18 cellular contexts compared by ENCODE assay signal in the genomic region with DNA sequence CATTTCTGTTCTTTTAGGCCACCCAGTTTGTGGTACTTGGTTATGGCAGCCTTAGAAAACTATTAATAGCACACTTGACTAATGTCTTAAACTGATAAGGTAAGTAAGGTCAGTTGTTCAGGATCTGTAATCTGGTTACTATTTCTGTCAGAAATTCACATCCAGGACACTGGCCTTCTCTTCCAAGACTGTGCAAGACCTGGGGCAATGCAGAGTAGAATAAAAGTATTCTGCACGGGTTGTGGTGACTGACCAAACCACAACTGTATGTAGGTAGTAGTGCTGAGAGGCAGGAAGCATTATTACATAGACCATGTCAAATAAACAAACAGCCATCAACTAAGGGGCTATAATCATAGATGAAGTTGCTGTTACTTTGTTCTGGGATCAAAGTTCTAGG. TPM values are rescaled to one million over a fixed set of nuclear protein-coding genes. Genes with fewer than 3 reads are reported as not detected.
DNase-seq lines count a peak whose midpoint lies in the region; ATAC-seq and TF ChIP-seq lines count a peak whose summit lies in the region.
"Had no signal": no experiment of that assay in that cellular context is flagged by ENCODE, and none has a peak within 500 bp of the region (broad histone marks: within the 10 kb centered on the region; RNA-seq: fewer than 3 reads in every experiment).

No MANE protein-coding gene starts in this region.

- ATAC-seq in Right ventricle myocardium superior (ENCODE audit: poor library complexity) = peak; percentile 36
- no peak for ATAC-seq in right cardiac atrium
- peak; percentile 50 for ATAC-seq in HG03378 (IDR thresholded peaks at IDR 0.05; ENCODE audit: unreplicated experiment)

- H3K9ac ChIP-seq in trophoblast cell (ENCODE audit: low read length) (no peak overlapping the region), SK-N-SH (no peak overlapping the region)
- H3K9ac ChIP-seq: BLaER1 had no signal

- no peak overlapping the region for H2BK120ac ChIP-seq in trophoblast cell (ENCODE audit: insufficient read depth, low read length, poor library complexity)

- H3K4me2 ChIP-seq in trophoblast cell (ENCODE audit: low read length) (no peak overlapping the region), SK-N-SH (no peak overlapping the region)
- H3K4me2 ChIP-seq: BLaER1 had no signal

- H3K9me3 Mint-ChIP-seq in glutamatergic neuron (ENCODE audit: unreplicated experiment) = no peaks in the 10 kb centered on the region

- H3K79me1 ChIP-seq in trophoblast cell (ENCODE audit: low read length) = peaks cover 2% of the 10 kb centered on the region

- H3K36me3 ChIP-seq in trophoblast cell (ENCODE audit: control insufficient read depth in 1 of 2, insufficient read depth in 2 of 2, low read length in 2 of 2) (no peaks in the 10 kb centered on the region), SK-N-SH (replicated peaks in 1 of 2; ENCODE audit: control insufficient read depth in 1 of 2, insufficient read depth in 2 of 2, low read length in 1 of 2) (peaks cover 0 to 3% of the 10 kb centered on the region in 2 experiments)
- H3K36me3 ChIP-seq: BLaER1, SJCRH30 had no signal

- H3K27me3 Mint-ChIP-seq in glutamatergic neuron (ENCODE audit: unreplicated experiment) = no peaks in the 10 kb centered on the region
- H3K27me3 Mint-ChIP-seq: CD8-positive, alpha-beta memory T cell had no signal

- no peak overlapping the region for H3K18ac ChIP-seq in trophoblast cell (ENCODE audit: low read length)

- TF ChIP-seq CTCF in glutamatergic neuron (IDR thresholded peaks at IDR 0.05; ENCODE audit: partially characterized antibody, unreplicated experiment) = no peak
- no peak for TF ChIP-seq CTCF in SK-N-SH (IDR thresholded peaks at IDR 0.05)

- H3K9me2 ChIP-seq in SK-N-SH = no peaks in the 10 kb centered on the region

- no peaks in the 10 kb centered on the region for H3K36me3 Mint-ChIP-seq in glutamatergic neuron (ENCODE audit: unreplicated experiment)

- intact Hi-C loops in Right ventricle myocardium superior (cut with DNase I) (no loop called here), right cardiac atrium (cut with DNase I) (no loop called here)

- DNase-seq in Right ventricle myocardium superior (no peak), right cardiac atrium (no peak), amniotic epithelial cell (ENCODE audit: low read depth) (peak; percentile 40), trophoblast cell (no peak), glutamatergic neuron (no peak), SK-N-SH (no peak)
- no peak for DNase-seq in stimulated activated CD4-positive, alpha-beta T cell treated with anti-CD3 and anti-CD28 coated beads, Interleukin-2, amount 100 ng/mL, for 24 hours
- DNase-seq: 8988T; CD8-positive, alpha-beta memory T cell; DMS 273 treated with DMSO at 0.1 percent for 48 hours; KG1; MG63; NCI-H1092 treated with DMSO at 0.1 percent for 48 hours; NCI-H1694 treated with DMSO at 0.1 percent for 48 hours; NCI-H774 had no signal

- H3K27ac ChIP-seq in right cardiac atrium (ENCODE audit: low read length) (no peak overlapping the region), trophoblast cell (ENCODE audit: low read depth, low read length) (peak overlapping the region; percentile 37), SK-N-SH (ENCODE audit: low read depth in 2 of 2, low read length in 1 of 2) (no peak overlapping the region)
- H3K27ac ChIP-seq: BLaER1, SJCRH30 had no signal

- no peak overlapping the region for H4K12ac ChIP-seq in trophoblast cell (ENCODE audit: low read depth, low read length)

- H3K4me1 ChIP-seq in right cardiac atrium (ENCODE audit: control insufficient read depth, insufficient read depth, low read length) (peaks cover 2% of the 10 kb centered on the region), trophoblast cell (ENCODE audit: control insufficient read depth in 1 of 2, insufficient read depth in 2 of 2, low read length in 2 of 2) (peaks cover 2 to 5% of the 10 kb centered on the region in 2 experiments), SK-N-SH (ENCODE audit: control insufficient read depth in 1 of 2, insufficient read depth in 2 of 2, low read depth in 1 of 2, low read length in 1 of 2) (no peaks in the 10 kb centered on the region)
- H3K4me1 ChIP-seq: BLaER1 had no signal

- H3K4me3 ChIP-seq in right cardiac atrium (ENCODE audit: low read length) = no peak overlapping the region
- H3K4me3 ChIP-seq in trophoblast cell (ENCODE audit: low read depth, low read length) = no peak overlapping the region
- H3K4me3 ChIP-seq in SK-N-SH (ENCODE audit: low read depth in 2 of 2, low read length in 1 of 2) = no peak overlapping the region
- H3K4me3 ChIP-seq: BLaER1, MG63, SJCRH30 had no signal

- H2AFZ ChIP-seq in trophoblast cell (ENCODE audit: insufficient read depth, low read length, poor library complexity) (no peak overlapping the region), SK-N-SH (ENCODE audit: low read depth) (no peak overlapping the region)

- TF ChIP-seq EP300 in SK-N-SH (IDR thresholded peaks at IDR 0.05; ENCODE audit: borderline replicate concordance in 1 of 2, low read depth in 1 of 2, low read length in 1 of 2) = no peak

- H3K9me3 ChIP-seq in right cardiac atrium (ENCODE audit: control insufficient read depth, low read length) = no peaks in the 10 kb centered on the region
- H3K9me3 ChIP-seq in trophoblast cell (ENCODE audit: insufficient read depth, low read depth, low read length) = no peaks in the 10 kb centered on the region
- no peaks in the 10 kb centered on the region; the same call in 1 of the 2 replicates for H3K9me3 ChIP-seq in SK-N-SH
- H3K9me3 ChIP-seq: SJCRH30 had no signal

- H3K4me1 Mint-ChIP-seq in glutamatergic neuron (ENCODE audit: low read depth, unreplicated experiment) = no peaks in the 10 kb centered on the region

- H2BK5ac ChIP-seq in trophoblast cell (ENCODE audit: low read depth, low read length, poor library complexity) = no peak overlapping the region

- no peak for TF ChIP-seq RAD21 in SK-N-SH (IDR thresholded peaks at IDR 0.05; ENCODE audit: low read length)

- CTCF ChIA-PET in SK-N-SH (lab: Yijun Ruan, JAX) = no interaction called here

- H3K27me3 ChIP-seq in right cardiac atrium (ENCODE audit: control insufficient read depth, insufficient read depth) (no peaks in the 10 kb centered on the region), trophoblast cell (ENCODE audit: insufficient read depth, low read length) (no peaks in the 10 kb centered on the region), SK-N-SH (ENCODE audit: insufficient read depth) (no peaks in the 10 kb centered on the region)
- H3K27me3 ChIP-seq: BLaER1, MG63, SJCRH30 had no signal

- no peaks in the 10 kb centered on the region for H3F3A ChIP-seq in SK-N-SH (replicated peaks; ENCODE audit: insufficient read depth)

- no peak overlapping the region for H3K27ac Mint-ChIP-seq in glutamatergic neuron (ENCODE audit: unreplicated experiment)

- WGBS in right cardiac atrium = 83% methylated on average over 1 of the region's 1 CpG
- no CpG with 5 or more reads among the region's 1 CpG for WGBS in trophoblast cell (ENCODE audit: extremely low coverage, insufficient coverage, insufficient read length)
- 93% methylated on average over 1 of the region's 1 CpG for WGBS in SK-N-SH (ENCODE audit: low lambda C conversion rate)

- peak overlapping the region; percentile 89 for H2BK12ac ChIP-seq in trophoblast cell (ENCODE audit: low read length)

- H3K23ac ChIP-seq in trophoblast cell (ENCODE audit: low read length) = no peak overlapping the region

- no peak overlapping the region for H3K14ac ChIP-seq in trophoblast cell (ENCODE audit: low read length)

- no peak overlapping the region for H4K8ac ChIP-seq in trophoblast cell (ENCODE audit: low read depth, low read length)

- no peak overlapping the region for H2AK5ac ChIP-seq in trophoblast cell (ENCODE audit: low read length)

- no peaks in the 10 kb centered on the region for H4K20me1 ChIP-seq in SK-N-SH (ENCODE audit: insufficient read depth)
- H4K20me1 ChIP-seq: BLaER1 had no signal

- no peak overlapping the region for H3K4ac ChIP-seq in trophoblast cell (ENCODE audit: low read depth, low read length)

- H3K4me3 Mint-ChIP-seq in glutamatergic neuron (ENCODE audit: unreplicated experiment) = no peak overlapping the region
- H3K4me3 Mint-ChIP-seq: CD8-positive, alpha-beta memory T cell had no signal

- POLR2A ChIA-PET in SK-N-SH (lab: Yijun Ruan, JAX) = no interaction called here

- H4K91ac ChIP-seq in trophoblast cell (ENCODE audit: low read depth, low read length) = no peak overlapping the region

- H3K79me2 ChIP-seq in trophoblast cell (ENCODE audit: control insufficient read depth, insufficient read depth, low read length, poor library complexity) = peaks cover 2% of the 10 kb centered on the region
- H3K79me2 ChIP-seq in SK-N-SH (ENCODE audit: insufficient read depth) = no peaks in the 10 kb centered on the region

TF ChIP-seq in SK-N-SH, 30 proteins besides CTCF, POLR2A, EP300 and RAD21 (continues in another document):
- TF ChIP-seq NFIC (IDR thresholded peaks at IDR 0.05; ENCODE audit: borderline replicate concordance) (no peak), EZH2phosphoT487 (IDR thresholded peaks at IDR 0.05; ENCODE audit: borderline replicate concordance, low read depth) (no peak), FOXJ3 (CRISPR knock-in tag; IDR thresholded peaks at IDR 0.05) (no peak), TAF1 (IDR thresholded peaks at IDR 0.05; ENCODE audit: borderline replicate concordance, low read depth, low read length) (no peak), MXI1 (IDR thresholded peaks at IDR 0.05; ENCODE audit: low read depth, low read length) (no peak)

RNA-seq across cellular contexts. Expression of gene WARS2, which starts 46.7 kb away (rescaled TPM):
- 6.5 TPM for total RNA-seq in Right ventricle myocardium superior
- 10 to 100 TPM in 3 of 4 donors, 1 to 10 TPM in 1; 9.9 to 12.8 (median 11.1) TPM for total RNA-seq in right cardiac atrium
- 5.2 TPM for polyA plus RNA-seq in right cardiac atrium
- polyA plus RNA-seq in trophoblast cell (2013) = 8.3 and 8.4 TPM in 2 replicates
- total RNA-seq in glutamatergic neuron (ENCODE audit: unreplicated experiment) = 7.9 TPM
- 3.6 and 4.8 TPM in 2 replicates for polyA plus RNA-seq in SK-N-SH (2012; rRNA removed)
- 5.1 TPM in 2 replicates for polyA plus RNA-seq in SK-N-SH (2012; cell fraction: cytosol; rRNA removed)
- 3.8 and 4.9 TPM in 2 replicates for polyA plus RNA-seq in SK-N-SH (2012; cell fraction: nucleus; rRNA removed)

Comparison
In these comparisons a context has a peak if more than half of its experiments do, and no peak if none do; other contexts are left out.
1. ATAC-seq: peak in Right ventricle myocardium superior (single experiment) and HG03378 (single experiment); none in right cardiac atrium (0 of 2).